8 cellular contexts compared by ENCODE assay signal in genomic region chr1:178724386-178724733, GRCh38. TPM values are rescaled to one million over a fixed set of nuclear protein-coding genes. Genes with fewer than 3 reads are reported as not detected.
DNase-seq lines count a peak whose midpoint lies in the region; ATAC-seq and TF ChIP-seq lines count a peak whose summit lies in the region.

No MANE protein-coding gene starts in this region.

- peak overlapping the region; percentile 48 for H3K9ac ChIP-seq in iPS-15b (ENCODE audit: low read depth, low read length)

- TF ChIP-seq POLR2A in stomach (IDR thresholded peaks at IDR 0.05), result no peak

- WGBS in stomach, 5 donors, result 82 to 89% (median 84%) methylated on average over 5 of the region's 5 CpGs

- H3K36me3 ChIP-seq in iPS-15b (ENCODE audit: control insufficient read depth, insufficient read depth, low read length) (no peaks in the 10 kb centered on the region), stomach (no peaks in the 10 kb centered on the region)

- CTCF ChIA-PET in activated CD8-positive, alpha-beta T cell treated with anti-CD3 and anti-CD28 coated beads for 36 hours (lab: Charles Lee), result no interaction called here

- TF ChIP-seq CTCF in activated CD8-positive, alpha-beta T cell treated with anti-CD3 and anti-CD28 coated beads for 36 hours (IDR thresholded peaks at IDR 0.05), result no peak
- TF ChIP-seq CTCF in stomach (IDR thresholded peaks at IDR 0.05), result no peak

- intact Hi-C loops in activated CD8-positive, alpha-beta T cell treated with anti-CD3 and anti-CD28 coated beads for 36 hours (cut with micrococcal nuclease), result no loop called here
- intact Hi-C loops in stomach (cut with DNase I; ENCODE audit: low total_unique reads), result no loop called here

- no peaks in the 10 kb centered on the region for H3K9me3 ChIP-seq in iPS-15b (ENCODE audit: control insufficient read depth, insufficient read depth, low read length)
- no peaks in the 10 kb centered on the region for H3K9me3 ChIP-seq in stomach

- no peak for TF ChIP-seq EP300 in stomach (IDR thresholded peaks at IDR 0.05)

- POLR2A ChIA-PET in activated CD8-positive, alpha-beta T cell treated with anti-CD3 and anti-CD28 coated beads for 36 hours (lab: Charles Lee), result interaction anchor here (1.1 kb wide), 1 partner anchor 9 kb away, joined by 4 read pairs; no protein-coding TSS in a partner anchor

- H3K4me1 ChIP-seq in iPS-15b (ENCODE audit: control insufficient read depth, insufficient read depth, low read length) (peaks cover 9% of the 10 kb centered on the region), stomach (peaks cover 3 to 25% (median 14%) of the 10 kb centered on the region in 4 donors)

- peak overlapping the region in 4 of 5 donors; percentile 88 to 93 (median 92) for H3K27ac ChIP-seq in stomach

- H3K4me3 Mint-ChIP-seq in activated CD8-positive, alpha-beta T cell treated with anti-CD3 and anti-CD28 coated beads for 36 hours, result peak overlapping the region; percentile 68

- peaks cover 17% of the 10 kb centered on the region for H3K4me1 Mint-ChIP-seq in activated CD8-positive, alpha-beta T cell treated with anti-CD3 and anti-CD28 coated beads for 36 hours (ENCODE audit: low read depth)

- no peaks in the 10 kb centered on the region for H3K36me3 Mint-ChIP-seq in activated CD8-positive, alpha-beta T cell treated with anti-CD3 and anti-CD28 coated beads for 36 hours (ENCODE audit: low read depth)

- peak overlapping the region; percentile 82 for H3K4me3 ChIP-seq in iPS-15b (ENCODE audit: low read depth, low read length)
- H3K4me3 ChIP-seq in stomach, result peak overlapping the region; percentile 89 to 99 (median 92)

- DNase-seq in NCI-H82 (lab: John Stamatoyannopoulos, UW), result peak; percentile 63
- DNase-seq in NCI-H82 treated with DMSO at 0.1 percent for 48 hours (lab: John Stamatoyannopoulos, UW; ENCODE audit: unreplicated experiment), result no peak
- no peak for DNase-seq in activated CD8-positive, alpha-beta T cell treated with anti-CD3 and anti-CD28 coated beads for 36 hours
- DNase-seq in stomach, result no peak
- DNase-seq in hippocampal formation (lab: John Stamatoyannopoulos, UW), result no peak
- DNase-seq in NCI-H2196 (lab: John Stamatoyannopoulos, UW; ENCODE audit: unreplicated experiment), result no peak

- H3K27me3 Mint-ChIP-seq in activated CD8-positive, alpha-beta T cell treated with anti-CD3 and anti-CD28 coated beads for 36 hours, result peaks cover 4% of the 10 kb centered on the region

- no peak for ATAC-seq in activated CD8-positive, alpha-beta T cell treated with anti-CD3 and anti-CD28 coated beads for 36 hours
- no peak for ATAC-seq in GM21447 (IDR thresholded peaks at IDR 0.05; ENCODE audit: unreplicated experiment)

- H3K27me3 ChIP-seq in iPS-15b (ENCODE audit: control insufficient read depth, insufficient read depth, low read length), result no peaks in the 10 kb centered on the region
- no peaks in the 10 kb centered on the region for H3K27me3 ChIP-seq in stomach

- H3K9me3 Mint-ChIP-seq in activated CD8-positive, alpha-beta T cell treated with anti-CD3 and anti-CD28 coated beads for 36 hours, result no peaks in the 10 kb centered on the region

- H3K27ac Mint-ChIP-seq in activated CD8-positive, alpha-beta T cell treated with anti-CD3 and anti-CD28 coated beads for 36 hours, result peak overlapping the region; percentile 34

RNA-seq across cellular contexts. Expression of gene RALGPS2, which starts 0.7 kb away (rescaled TPM):
- 1 to 10 TPM; 2.8 to 4.8 TPM for total RNA-seq in activated CD8-positive, alpha-beta T cell treated with anti-CD3 and anti-CD28 coated beads for 36 hours
- 10 to 100 TPM in 3 of 5 donors, 1 to 10 TPM in 2; 6.7 to 72.3 (median 14.0) TPM for total RNA-seq in stomach
- polyA plus RNA-seq in stomach, result 1 to 10 TPM; 3.1 to 6.0 (median 4.0) TPM
